Comparison of ENCODE assay signal across 21 cellular contexts in genomic region chr12:102612008-102612407, GRCh38.
"Had no signal": no experiment of that assay in that cellular context is flagged by ENCODE, and none has a peak within 500 bp of the region (broad histone marks: within the 10 kb centered on the region; RNA-seq: fewer than 3 reads in every experiment).

No MANE protein-coding gene starts in this region.

- H3K4me3 Mint-ChIP-seq: effector memory CD8-positive, alpha-beta T cell; memory B cell; natural killer cell; stimulated activated naive B cell treated with anti-CD40 and anti-IgM and Interleukin-4, amounts not matched to agents 10 μg/mL and 1 μg/mL and 100 μg/mL, for 72 hours; stimulated activated naive CD8-positive, alpha-beta T cell treated with anti-CD3 and anti-CD28 coated beads, Interleukin-15, Interleukin-2, amounts not matched to agents 100 ng/mL and 50 ng/mL, for 24 hours had no signal

- H3K9ac ChIP-seq: parathyroid adenoma had no signal

- H3K36me3 ChIP-seq: neutrophil, right lobe of liver, thoracic aorta, tibial nerve, upper lobe of right lung, uterus had no signal

- H2AFZ ChIP-seq: parathyroid adenoma had no signal

- H3K27me3 Mint-ChIP-seq: effector memory CD8-positive, alpha-beta T cell; progenitor cell of endocrine pancreas had no signal

- H3K4me1 ChIP-seq: parathyroid adenoma, right lobe of liver, tibial nerve, upper lobe of right lung, uterus had no signal

- H3K27ac Mint-ChIP-seq: effector memory CD8-positive, alpha-beta T cell; memory B cell; natural killer cell; progenitor cell of endocrine pancreas; stimulated activated naive B cell treated with anti-CD40 and anti-IgM and Interleukin-4, amounts not matched to agents 10 μg/mL and 1 μg/mL and 100 μg/mL, for 72 hours; stimulated activated naive CD8-positive, alpha-beta T cell treated with anti-CD3 and anti-CD28 coated beads, Interleukin-15, Interleukin-2, amounts not matched to agents 100 ng/mL and 50 ng/mL, for 24 hours had no signal

- H3K36me3 Mint-ChIP-seq: memory B cell; natural killer cell; stimulated activated naive B cell treated with anti-CD40 and anti-IgM and Interleukin-4, amounts not matched to agents 10 μg/mL and 1 μg/mL and 100 μg/mL, for 72 hours had no signal

- H3K4me3 ChIP-seq: lung, right lobe of liver, thoracic aorta, tibial nerve, upper lobe of right lung, uterus had no signal

- DNase-seq: cortex of kidney; effector memory CD8-positive, alpha-beta T cell; head of caudate nucleus; kidney; natural killer cell; right lobe of liver; small intestine; stimulated activated CD4-positive, alpha-beta T cell treated with anti-CD3 and anti-CD28 coated beads, Interleukin-15, amount 100 ng/mL, for 24 hours; stimulated activated CD4-positive, alpha-beta T cell treated with anti-CD3 and anti-CD28 coated beads, Interleukin-2, amount 100 ng/mL, for 48 hours; stimulated activated naive B cell treated with anti-CD40 and anti-IgM and Interleukin-4, amounts not matched to agents 10 μg/mL and 1 μg/mL and 100 μg/mL, for 72 hours; upper lobe of right lung; uterus had no signal

- H3K4me1 Mint-ChIP-seq: memory B cell; natural killer cell; stimulated activated naive B cell treated with anti-CD40 and anti-IgM and Interleukin-4, amounts not matched to agents 10 μg/mL and 1 μg/mL and 100 μg/mL, for 72 hours had no signal

- ATAC-seq: effector memory CD8-positive, alpha-beta T cell; left lobe of liver; natural killer cell; right lobe of liver; stimulated activated naive B cell treated with anti-CD40 and anti-IgM and Interleukin-4, amounts not matched to agents 10 μg/mL and 1 μg/mL and 100 μg/mL, for 72 hours; upper lobe of right lung had no signal

- H3K27me3 ChIP-seq: neutrophil, right lobe of liver, tibial nerve, upper lobe of right lung, uterus had no signal

- H3K79me2 ChIP-seq: parathyroid adenoma had no signal

- H3K27ac ChIP-seq: neutrophil, parathyroid adenoma, right lobe of liver, thoracic aorta, tibial nerve, upper lobe of right lung, uterus had no signal

- H3K9me3 ChIP-seq: neutrophil, right lobe of liver, thoracic aorta, upper lobe of right lung, uterus had no signal
